Comparison of ENCODE assay signal across 1 cellular context in the genomic region with DNA sequence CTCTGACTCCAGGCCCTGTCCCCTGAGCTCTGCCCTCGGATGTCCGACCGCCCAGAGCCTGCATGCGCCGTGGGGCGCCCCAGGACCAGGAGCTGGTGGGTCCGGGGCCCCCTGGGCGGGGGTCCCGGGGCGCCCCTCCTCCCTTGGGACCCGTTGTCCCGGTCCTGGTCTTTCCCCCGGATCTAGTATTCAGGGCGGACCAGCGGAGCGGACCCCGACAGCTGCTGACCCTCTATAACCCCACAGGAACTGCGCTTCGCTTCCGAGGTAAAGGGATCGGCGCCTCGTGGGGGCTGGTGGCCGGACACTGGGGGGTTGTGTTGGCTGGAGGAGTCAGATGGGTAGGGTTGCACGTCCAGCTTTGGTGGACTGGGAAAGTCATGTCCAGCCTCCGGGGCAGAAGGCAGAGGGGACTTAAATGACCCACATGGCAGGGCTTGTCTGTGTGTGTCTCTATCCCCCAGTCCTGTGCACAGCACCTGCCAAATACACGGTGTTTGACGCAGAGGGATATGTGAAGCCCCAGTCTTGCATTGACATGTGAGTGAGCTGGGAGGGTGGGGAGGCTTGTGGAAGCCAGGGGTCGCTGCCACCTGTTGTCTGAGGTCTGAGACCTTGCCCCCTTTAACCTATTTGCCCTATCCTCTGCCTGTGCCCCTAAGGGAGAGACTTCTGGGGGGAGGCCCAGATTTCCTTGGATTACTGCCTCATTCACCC.
TF ChIP-seq lines count a peak whose summit lies in the region.

No MANE protein-coding gene starts in this region.

TF ChIP-seq in H1, 55 proteins besides CTCF, POLR2A, EP300 and RAD21:
- TF ChIP-seq RBBP5 (IDR thresholded peaks at IDR 0.05; ENCODE audit: borderline replicate concordance, low read depth, low read length) = no peak
- TF ChIP-seq SIN3A (conservative IDR thresholded peaks at IDR 0.05 in 1 of 2, IDR thresholded peaks at IDR 0.05 in 1 of 2; ENCODE audit: low read depth in 1 of 2, low read length in 2 of 2) = no peak; a peak in 1 of 4 replicates
- no peak for TF ChIP-seq SIX5 (IDR thresholded peaks at IDR 0.05; ENCODE audit: low read depth, low read length)
- no peak for TF ChIP-seq GTF2F1 (IDR thresholded peaks at IDR 0.05; ENCODE audit: borderline replicate concordance, low read depth, low read length)
- no peak for TF ChIP-seq CBX8 (IDR thresholded peaks at IDR 0.05; ENCODE audit: borderline replicate concordance, low read depth, low read length)
- TF ChIP-seq GABPA (IDR thresholded peaks at IDR 0.05; ENCODE audit: borderline replicate concordance, insufficient read depth, low read length) = no peak
- TF ChIP-seq E2F6 (IDR thresholded peaks at IDR 0.05) = no peak
- TF ChIP-seq CREB1 (IDR thresholded peaks at IDR 0.05) = no peak
- TF ChIP-seq HDAC2 (IDR thresholded peaks at IDR 0.05; ENCODE audit: borderline replicate concordance in 1 of 2, low read depth in 2 of 2, low read length in 2 of 2) = no peak
- TF ChIP-seq, protein P1, sequence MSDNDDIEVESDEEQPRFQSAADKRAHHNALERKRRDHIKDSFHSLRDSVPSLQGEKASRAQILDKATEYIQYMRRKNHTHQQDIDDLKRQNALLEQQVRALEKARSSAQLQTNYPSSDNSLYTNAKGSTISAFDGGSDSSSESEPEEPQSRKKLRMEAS (IDR thresholded peaks at IDR 0.05) = no peak
- TF ChIP-seq TAF1 (IDR thresholded peaks at IDR 0.05; ENCODE audit: low read depth, low read length) = no peak
- TF ChIP-seq JUND (IDR thresholded peaks at IDR 0.05; ENCODE audit: low read length) = no peak
